In genomic region chr12:117064596-117064995, GRCh38 we compare ENCODE assay signal across 18 cellular contexts. TPM values are rescaled to one million over a fixed set of nuclear protein-coding genes. Genes with fewer than 3 reads are reported as not detected.
A peak's percentile ranks its signal among the peaks of the same experiment; 100 is the strongest.
DNase-seq lines count a peak whose midpoint lies in the region; ATAC-seq and TF ChIP-seq lines count a peak whose summit lies in the region.
"Had no signal": no experiment of that assay in that cellular context is flagged by ENCODE, and none has a peak within 500 bp of the region (broad histone marks: within the 10 kb centered on the region; RNA-seq: fewer than 3 reads in every experiment).

No MANE protein-coding gene starts in this region.

- TF ChIP-seq CTCF in HEK293 (tag by site-specific recombination; IDR thresholded peaks at IDR 0.05): no peak
- TF ChIP-seq CTCF in neutrophil (IDR thresholded peaks at IDR 0.05): no peak
- TF ChIP-seq CTCF in sigmoid colon (IDR thresholded peaks at IDR 0.05): no peak

- CTCF ChIA-PET in HEK293 (lab: Yijun Ruan, JAX): no interaction called here

- no peaks in the 10 kb centered on the region for H3K9me3 Mint-ChIP-seq in T-helper 2 cell treated with Interferon-gamma antibody and Interleukin-4, amounts not matched to agents 5 μg/mL and 100 μg/mL, for 36 hours
- H3K9me3 Mint-ChIP-seq in activated T-helper 1 cell treated with anti-CD3 and anti-CD28 coated beads, Interleukin-12 subunit alpha, Interleukin-12 subunit beta, Interleukin-2, Interleukin-4 antibody, amounts not matched to agents 30 ng/mL and 10 ng/mL and 1 ng/mL, durations not matched to agents 14 hours and 24 hours and 36 hours: no peaks in the 10 kb centered on the region

- no peaks in the 10 kb centered on the region for H3K9me3 ChIP-seq in HEK293 (ENCODE audit: control insufficient read depth, insufficient read depth, low read depth, low read length)
- no peaks in the 10 kb centered on the region for H3K9me3 ChIP-seq in neutrophil
- H3K9me3 ChIP-seq in sigmoid colon: no peaks in the 10 kb centered on the region
- H3K9me3 ChIP-seq: gastrocnemius medialis, pancreas, upper lobe of left lung had no signal

- H3K27ac ChIP-seq in HEK293 (ENCODE audit: extremely low read depth, low read depth, low read length) (no peak overlapping the region), neutrophil (peak overlapping the region; percentile 92), sigmoid colon (no peak overlapping the region)
- H3K27ac ChIP-seq: gastrocnemius medialis, pancreas, WERI-Rb-1 had no signal

- 83 to 89% methylated on average over 2 of the region's 2 CpGs for WGBS in sigmoid colon, 2 donors

- H3K27ac Mint-ChIP-seq in T-helper 2 cell treated with Interferon-gamma antibody and Interleukin-4, amounts not matched to agents 5 μg/mL and 100 μg/mL, for 36 hours: peak overlapping the region; percentile 95
- H3K27ac Mint-ChIP-seq in activated T-helper 1 cell treated with anti-CD3 and anti-CD28 coated beads, Interleukin-12 subunit alpha, Interleukin-12 subunit beta, Interleukin-2, Interleukin-4 antibody, amounts not matched to agents 30 ng/mL and 10 ng/mL and 1 ng/mL, durations not matched to agents 14 hours and 24 hours and 36 hours: peak overlapping the region; percentile 51

- H3K27me3 ChIP-seq in neutrophil (no peaks in the 10 kb centered on the region), sigmoid colon (no peaks in the 10 kb centered on the region)
- H3K27me3 ChIP-seq: gastrocnemius medialis, pancreas, upper lobe of left lung had no signal

- POLR2A ChIA-PET in HEK293 (lab: Yijun Ruan, JAX): no interaction called here

- H3K27me3 Mint-ChIP-seq in T-helper 2 cell treated with Interferon-gamma antibody and Interleukin-4, amounts not matched to agents 5 μg/mL and 100 μg/mL, for 36 hours (ENCODE audit: low read depth): no peaks in the 10 kb centered on the region
- H3K27me3 Mint-ChIP-seq in activated T-helper 1 cell treated with anti-CD3 and anti-CD28 coated beads, Interleukin-12 subunit alpha, Interleukin-12 subunit beta, Interleukin-2, Interleukin-4 antibody, amounts not matched to agents 30 ng/mL and 10 ng/mL and 1 ng/mL, durations not matched to agents 14 hours and 24 hours and 36 hours (ENCODE audit: insufficient read depth): no peaks in the 10 kb centered on the region

- H3K4me3 ChIP-seq in HEK293 (ENCODE audit: low read depth, low read length) (no peak overlapping the region), neutrophil (ENCODE audit: low read depth in 1 of 2, low read length in 1 of 2) (peak overlapping the region; percentile 43 to 55), sigmoid colon (no peak overlapping the region)
- H3K4me3 ChIP-seq: gastrocnemius medialis, pancreas, upper lobe of left lung had no signal

- peaks cover 4% of the 10 kb centered on the region for H3K36me3 Mint-ChIP-seq in T-helper 2 cell treated with Interferon-gamma antibody and Interleukin-4, amounts not matched to agents 5 μg/mL and 100 μg/mL, for 36 hours (ENCODE audit: low read depth)
- peaks cover 9% of the 10 kb centered on the region for H3K36me3 Mint-ChIP-seq in activated T-helper 1 cell treated with anti-CD3 and anti-CD28 coated beads, Interleukin-12 subunit alpha, Interleukin-12 subunit beta, Interleukin-2, Interleukin-4 antibody, amounts not matched to agents 30 ng/mL and 10 ng/mL and 1 ng/mL, durations not matched to agents 14 hours and 24 hours and 36 hours (ENCODE audit: low read depth)

- H3K36me3 ChIP-seq in HEK293 (ENCODE audit: control insufficient read depth in 2 of 2, insufficient read depth in 1 of 2, low read length in 2 of 2) (no peaks in the 10 kb centered on the region), neutrophil (no peaks in the 10 kb centered on the region), sigmoid colon (no peaks in the 10 kb centered on the region)
- H3K36me3 ChIP-seq: gastrocnemius medialis, pancreas, upper lobe of left lung, WERI-Rb-1 had no signal

- no peak for TF ChIP-seq POLR2A in sigmoid colon (IDR thresholded peaks at IDR 0.05)

- TF ChIP-seq EP300 in sigmoid colon (IDR thresholded peaks at IDR 0.05): no peak

- ATAC-seq in GM21390 (IDR thresholded peaks at IDR 0.05; ENCODE audit: unreplicated experiment): no peak
- ATAC-seq: gastrocnemius medialis; pancreas; stimulated activated naive CD8-positive, alpha-beta T cell treated with anti-CD3 and anti-CD28 coated beads, Interleukin-15, Interleukin-2, amounts not matched to agents 100 U/mL and 50 U/mL, for 24 hours had no signal

- DNase-seq in T-helper 2 cell treated with Interferon-gamma antibody and Interleukin-4, amounts not matched to agents 5 μg/mL and 100 μg/mL, for 36 hours (ENCODE audit: low spot score): no peak
- DNase-seq in T-helper 2 cell (no peak), NOMO-1 treated with DMSO at 0.1 percent for 48 hours (lab: John Stamatoyannopoulos, UW; ENCODE audit: unreplicated experiment) (no peak), sigmoid colon (no peak)
- DNase-seq in activated T-helper 1 cell treated with anti-CD3 and anti-CD28 coated beads, Interleukin-12 subunit alpha, Interleukin-12 subunit beta, Interleukin-2, Interleukin-4 antibody, amounts not matched to agents 30 ng/mL and 10 ng/mL and 1 ng/mL, durations not matched to agents 14 hours and 24 hours and 36 hours (ENCODE audit: low spot score): no peak
- DNase-seq: activated gamma-delta T cell treated with Interleukin-2 at 50 U/mL for 16 hours; gastrocnemius medialis; mammary epithelial cell; NCI-H187 treated with DMSO at 0.1 percent for 48 hours; NCI-H446; stimulated activated naive CD8-positive, alpha-beta T cell treated with anti-CD3 and anti-CD28 coated beads, Interleukin-15, Interleukin-2, amounts not matched to agents 100 U/mL and 50 U/mL, for 24 hours; SW 1271; upper lobe of left lung; WERI-Rb-1 had no signal

- H3K4me1 Mint-ChIP-seq in T-helper 2 cell treated with Interferon-gamma antibody and Interleukin-4, amounts not matched to agents 5 μg/mL and 100 μg/mL, for 36 hours (ENCODE audit: low read depth): peaks cover 40% of the 10 kb centered on the region
- peaks cover 44% of the 10 kb centered on the region for H3K4me1 Mint-ChIP-seq in activated T-helper 1 cell treated with anti-CD3 and anti-CD28 coated beads, Interleukin-12 subunit alpha, Interleukin-12 subunit beta, Interleukin-2, Interleukin-4 antibody, amounts not matched to agents 30 ng/mL and 10 ng/mL and 1 ng/mL, durations not matched to agents 14 hours and 24 hours and 36 hours (ENCODE audit: low read depth)

- no peak overlapping the region for H3K4me3 Mint-ChIP-seq in T-helper 2 cell treated with Interferon-gamma antibody and Interleukin-4, amounts not matched to agents 5 μg/mL and 100 μg/mL, for 36 hours
- no peak overlapping the region for H3K4me3 Mint-ChIP-seq in activated T-helper 1 cell treated with anti-CD3 and anti-CD28 coated beads, Interleukin-12 subunit alpha, Interleukin-12 subunit beta, Interleukin-2, Interleukin-4 antibody, amounts not matched to agents 30 ng/mL and 10 ng/mL and 1 ng/mL, durations not matched to agents 14 hours and 24 hours and 36 hours

- H3K4me1 ChIP-seq in HEK293 (ENCODE audit: control insufficient read depth, insufficient read depth, low read length): no peaks in the 10 kb centered on the region
- peaks cover 99 to 100% of the 10 kb centered on the region in 2 experiments for H3K4me1 ChIP-seq in neutrophil (ENCODE audit: control insufficient read depth in 1 of 2, insufficient read depth in 1 of 2, low read depth in 1 of 2, low read length in 1 of 2)
- no peaks in the 10 kb centered on the region for H3K4me1 ChIP-seq in sigmoid colon
- H3K4me1 ChIP-seq: gastrocnemius medialis had no signal

- intact Hi-C loops in activated T-helper 1 cell treated with anti-CD3 and anti-CD28 coated beads, Interleukin-12 subunit alpha, Interleukin-12 subunit beta, Interleukin-2, Interleukin-4 antibody, amounts not matched to agents 30 ng/mL and 10 ng/mL and 1 ng/mL, durations not matched to agents 14 hours and 24 hours and 36 hours (cut with micrococcal nuclease): no loop called here
- intact Hi-C loops in sigmoid colon (cut with DNase I): no loop called here

TF ChIP-seq in HEK293, 187 proteins besides CTCF, POLR2A, EP300 and RAD21:
- TF ChIP-seq MZF1 (tag by site-specific recombination; IDR thresholded peaks at IDR 0.05; ENCODE audit: borderline replicate concordance): peak; percentile 72; the same call in 1 of the 2 replicates
- TF ChIP-seq ZBTB21 (tag by site-specific recombination; IDR thresholded peaks at IDR 0.05): no peak
- TF ChIP-seq PRDM6 (tag by site-specific recombination; IDR thresholded peaks at IDR 0.05): no peak
- TF ChIP-seq WT1 (tag by site-specific recombination; IDR thresholded peaks at IDR 0.05): no peak
- no peak for TF ChIP-seq ZNF174 (tag by site-specific recombination; IDR thresholded peaks at IDR 0.05)
- no peak for TF ChIP-seq KLF17 (tag by site-specific recombination; IDR thresholded peaks at IDR 0.05)

RNA-seq across cellular contexts. Expression of gene TESC, which starts 34.6 kb away (rescaled TPM):
- total RNA-seq in activated T-helper 1 cell treated with anti-CD3 and anti-CD28 coated beads, Interleukin-12 subunit alpha, Interleukin-12 subunit beta, Interleukin-2, Interleukin-4 antibody, amounts not matched to agents 30 ng/mL and 10 ng/mL and 1 ng/mL, durations not matched to agents 14 hours and 24 hours and 36 hours: 75.2 and 85.2 TPM in 2 replicates
- 1 to 10 TPM in 3 of 4 donors, under 1 TPM in 1; 0.81 to 7.8 (median 3.5) TPM for total RNA-seq in sigmoid colon
- polyA plus RNA-seq in sigmoid colon: 1 to 10 TPM in 2 of 3 donors, under 1 TPM in 1; 0.92 to 6.7 (median 4.8) TPM
- polyA plus RNA-seq: mammary epithelial cell had no signal

Comparison
In these comparisons a context has a peak if more than half of its experiments do, and no peak if none do; other contexts are left out.
1. H3K4me3 ChIP-seq: peak in neutrophil (2 of 2); none in HEK293 (single experiment) and sigmoid colon (0 of 4).